1 cellular context compared by ENCODE assay signal in genomic region chr6:152026291-152026690, GRCh38.
TF ChIP-seq lines count a peak whose summit lies in the region.

No MANE protein-coding gene starts in this region.

TF ChIP-seq in GM12878, 131 proteins besides CTCF, POLR2A, EP300 and RAD21:
- TF ChIP-seq ZNF592 (IDR thresholded peaks at IDR 0.05) (no peak), RUNX3 (IDR thresholded peaks at IDR 0.05; ENCODE audit: low read length) (no peak), JUND (IDR thresholded peaks at IDR 0.05; ENCODE audit: low read depth, low read length) (no peak), NRF1 (conservative IDR thresholded peaks at IDR 0.05; ENCODE audit: low read depth, low read length) (no peak), MLLT1 (IDR thresholded peaks at IDR 0.05) (no peak), NR2C1 (IDR thresholded peaks at IDR 0.05) (no peak), SIN3A (IDR thresholded peaks at IDR 0.05; ENCODE audit: low read depth, low read length) (no peak), BCL3 (IDR thresholded peaks at IDR 0.05; ENCODE audit: borderline replicate concordance, insufficient read depth, low read depth, low read length, poor library complexity, severe bottlenecking) (no peak), SRF (IDR thresholded peaks at IDR 0.05; ENCODE audit: low read depth in 2 of 2, low read length in 2 of 2) (no peak), MAX (IDR thresholded peaks at IDR 0.05; ENCODE audit: low read depth, low read length) (no peak), HSF1 (IDR thresholded peaks at IDR 0.05; ENCODE audit: low read depth, low read length) (no peak), ZNF217 (IDR thresholded peaks at IDR 0.05) (no peak), RCOR1 (conservative IDR thresholded peaks at IDR 0.05; ENCODE audit: low read depth, low read length) (no peak), CEBPZ (IDR thresholded peaks at IDR 0.05; ENCODE audit: low read depth, low read length) (no peak), PAX8 (IDR thresholded peaks at IDR 0.05) (no peak), KAT2A (conservative IDR thresholded peaks at IDR 0.05; ENCODE audit: control insufficient read depth, low read depth, low read length) (no peak), NR2C2 (IDR thresholded peaks at IDR 0.05; ENCODE audit: borderline replicate concordance, control insufficient read depth, insufficient read length, low read depth) (no peak), ZBED1 (IDR thresholded peaks at IDR 0.05; ENCODE audit: borderline replicate concordance) (no peak), NFIC (IDR thresholded peaks at IDR 0.05; ENCODE audit: low read depth, low read length) (no peak)
